8 cellular contexts compared by ENCODE assay signal in the genomic region with DNA sequence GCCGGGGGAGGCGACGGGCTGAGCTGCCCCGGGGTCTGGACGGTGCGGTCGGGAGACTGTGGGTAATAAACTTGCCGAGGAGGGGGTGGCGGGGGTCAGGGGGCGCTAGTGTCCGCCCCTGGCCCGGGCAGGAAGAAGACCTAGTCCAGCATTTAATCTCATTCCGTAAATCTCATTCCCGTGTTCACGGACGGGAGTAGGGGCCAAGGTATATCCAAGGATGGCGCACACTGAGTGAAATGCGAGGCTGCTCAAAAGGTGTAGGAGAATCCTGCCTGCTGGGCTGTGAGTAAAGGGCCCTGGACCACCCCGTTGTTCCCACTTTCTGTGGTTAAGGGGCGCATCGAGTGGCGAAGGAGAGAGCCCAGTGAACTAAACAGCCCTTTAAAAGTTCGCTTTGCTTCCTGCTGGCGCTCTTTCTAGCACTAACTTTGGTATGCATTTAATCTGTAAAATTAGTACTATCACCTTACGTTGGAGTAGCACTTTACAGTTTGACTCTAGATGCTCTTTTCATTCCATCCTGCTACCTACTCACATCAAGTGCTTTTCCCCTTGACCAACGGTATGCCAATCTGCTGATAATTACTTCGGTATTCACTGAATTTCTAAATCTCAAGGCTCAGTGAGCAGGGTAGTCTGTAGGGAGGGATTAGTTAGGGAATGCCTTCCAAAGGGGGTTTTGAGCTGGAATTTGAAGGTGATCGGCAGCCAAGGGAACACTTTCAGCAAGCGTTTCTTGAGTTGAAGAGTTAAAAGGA. TPM values are rescaled to one million over a fixed set of nuclear protein-coding genes. Genes with fewer than 3 reads are reported as not detected.
A peak's percentile ranks its signal among the peaks of the same experiment; 100 is the strongest.
DNase-seq lines count a peak whose midpoint lies in the region; ATAC-seq and TF ChIP-seq lines count a peak whose summit lies in the region.

No MANE protein-coding gene starts in this region.

- H3K4me3 Mint-ChIP-seq in T-helper 17 cell: peak overlapping the region; percentile 88

- TF ChIP-seq POLR2A in gastroesophageal sphincter (IDR thresholded peaks at IDR 0.05): no peak

- H3K4me3 ChIP-seq in cardiac muscle cell (peak overlapping the region; percentile 67), gastroesophageal sphincter (peak overlapping the region; percentile 54 to 94), skeletal muscle cell (ENCODE audit: low read depth, low read length) (peak overlapping the region; percentile 60)

- H3K27me3 ChIP-seq in cardiac muscle cell: no peaks in the 10 kb centered on the region
- no peaks in the 10 kb centered on the region for H3K27me3 ChIP-seq in gastroesophageal sphincter

- DNase-seq in cardiac muscle cell (ENCODE audit: low read depth in 1 of 2, low spot score in 1 of 2) (peak in 1 of 2 donors; percentile 44), left cardiac atrium (no peak), T-helper 17 cell (no peak), skeletal muscle cell (ENCODE audit: low read depth) (no peak), HPDE6-E6E7 (ENCODE audit: extremely low spot score) (no peak), MV-4-11 (lab: John Stamatoyannopoulos, UW) (no peak)
- DNase-seq in activated CD4-positive, CD25-positive, alpha-beta regulatory T cell treated with anti-CD3 and anti-CD28 coated beads, Interleukin-2, amount 50 U/mL, for 72 hours: no peak

- no peaks in the 10 kb centered on the region for H3K36me3 Mint-ChIP-seq in T-helper 17 cell (ENCODE audit: low read depth)

- H3K4me1 ChIP-seq in cardiac muscle cell (ENCODE audit: low read depth): peaks cover 31% of the 10 kb centered on the region
- H3K4me1 ChIP-seq in gastroesophageal sphincter: peaks cover 0 to 22% (median 3%) of the 10 kb centered on the region in 3 donors

- peaks cover 19% of the 10 kb centered on the region for H3K4me1 Mint-ChIP-seq in T-helper 17 cell

- H3K36me3 ChIP-seq in cardiac muscle cell (no peaks in the 10 kb centered on the region), gastroesophageal sphincter (no peaks in the 10 kb centered on the region)

- no peak for TF ChIP-seq EP300 in gastroesophageal sphincter (IDR thresholded peaks at IDR 0.05)

- WGBS in gastroesophageal sphincter (ENCODE audit: low coverage in 1 of 2), 2 donors: 18 to 31% methylated on average over 6 to 11 of the region's 29 CpGs

- H3K9me3 ChIP-seq in cardiac muscle cell (ENCODE audit: low read depth) (no peaks in the 10 kb centered on the region), T-helper 17 cell (ENCODE audit: control insufficient read depth, low read length, poor library complexity, severe bottlenecking) (no peaks in the 10 kb centered on the region), gastroesophageal sphincter (no peaks in the 10 kb centered on the region)

- intact Hi-C loops in left cardiac atrium (cut with DNase I): loop anchor here in 1 of 2 donors (10.0 kb wide), 1 partner anchor 97 kb away; no protein-coding TSS in a partner anchor

- H3K27ac ChIP-seq in cardiac muscle cell: peak overlapping the region; percentile 95
- peak overlapping the region in 3 of 4 donors; percentile 79 to 83 (median 81) for H3K27ac ChIP-seq in gastroesophageal sphincter

- no peaks in the 10 kb centered on the region for H3K27me3 Mint-ChIP-seq in T-helper 17 cell

- TF ChIP-seq CTCF in cardiac muscle cell (IDR thresholded peaks at IDR 0.05; ENCODE audit: low read depth, low read length) (no peak), gastroesophageal sphincter (IDR thresholded peaks at IDR 0.05) (no peak)

- no peak for ATAC-seq in left cardiac atrium
- ATAC-seq in T-helper 17 cell: no peak
- no peak for ATAC-seq in gastroesophageal sphincter

- peak overlapping the region; percentile 37 for H3K27ac Mint-ChIP-seq in T-helper 17 cell

RNA-seq across cellular contexts. Expression of a gene that starts 0.7 kb away (rescaled TPM):
- total RNA-seq in cardiac muscle cell (15.5 and 20.0 TPM in 2 replicates), left cardiac atrium (1 to 10 TPM; 3.2 to 4.6 TPM), T-helper 17 cell (1 to 10 TPM; 4.0 to 6.8 TPM), gastroesophageal sphincter (1 to 10 TPM; 2.4 to 3.8 (median 2.8) TPM)
- 10.2 and 20.4 TPM in 2 replicates for polyA plus RNA-seq in cardiac muscle cell

RNA-seq across cellular contexts. Expression of a gene that starts 40.8 kb away (rescaled TPM):
- total RNA-seq in cardiac muscle cell (3.0 and 3.8 TPM in 2 replicates), left cardiac atrium (1 to 10 TPM; 3.3 to 6.7 TPM), T-helper 17 cell (1 to 10 TPM in 1 of 2 donors, not detected in 1; 2.1 TPM), gastroesophageal sphincter (10 to 100 TPM in 2 of 4 donors, 1 to 10 TPM in 2; 8.2 to 24.1 (median 12.9) TPM)
- polyA plus RNA-seq in cardiac muscle cell: 0.91 and 4.8 TPM in 2 replicates
